1 cellular context compared by ENCODE assay signal in genomic region chr6:31738048-31738979, GRCh38.
TF ChIP-seq lines count a peak whose summit lies in the region.

No MANE protein-coding gene starts in this region.

TF ChIP-seq in endothelial cell of umbilical vein, 7 proteins besides CTCF, POLR2A, EP300 and RAD21:
- TF ChIP-seq MYC (IDR thresholded peaks at IDR 0.05; ENCODE audit: low read depth, low read length) = no peak
- peak; percentile 82 for TF ChIP-seq POLR2AphosphoS5 (IDR thresholded peaks at IDR 0.05; ENCODE audit: insufficient read depth, low read depth, low read length)
- TF ChIP-seq JUN (IDR thresholded peaks at IDR 0.05; ENCODE audit: borderline replicate concordance, insufficient read depth, insufficient read length, low read depth) = no peak
- no peak for TF ChIP-seq FOS (IDR thresholded peaks at IDR 0.05; ENCODE audit: borderline replicate concordance, insufficient read depth, low read length)
- no peak for TF ChIP-seq EZH2 (IDR thresholded peaks at IDR 0.05; ENCODE audit: borderline replicate concordance, low read depth, low read length, severe bottlenecking)
